ENCODE assay signal across 1 cellular context in genomic region chr1:227934476-227935313, GRCh38.
TF ChIP-seq lines count a peak whose summit lies in the region.

No MANE protein-coding gene starts in this region.

TF ChIP-seq in IMR-90, 13 proteins besides CTCF, POLR2A, EP300 and RAD21 (continued from another document):
- TF ChIP-seq USF2 (IDR thresholded peaks at IDR 0.05; ENCODE audit: low read depth, low read length) (no peak), MXI1 (IDR thresholded peaks at IDR 0.05; ENCODE audit: borderline replicate concordance, low read depth, low read length) (no peak)
